In the genomic region with DNA sequence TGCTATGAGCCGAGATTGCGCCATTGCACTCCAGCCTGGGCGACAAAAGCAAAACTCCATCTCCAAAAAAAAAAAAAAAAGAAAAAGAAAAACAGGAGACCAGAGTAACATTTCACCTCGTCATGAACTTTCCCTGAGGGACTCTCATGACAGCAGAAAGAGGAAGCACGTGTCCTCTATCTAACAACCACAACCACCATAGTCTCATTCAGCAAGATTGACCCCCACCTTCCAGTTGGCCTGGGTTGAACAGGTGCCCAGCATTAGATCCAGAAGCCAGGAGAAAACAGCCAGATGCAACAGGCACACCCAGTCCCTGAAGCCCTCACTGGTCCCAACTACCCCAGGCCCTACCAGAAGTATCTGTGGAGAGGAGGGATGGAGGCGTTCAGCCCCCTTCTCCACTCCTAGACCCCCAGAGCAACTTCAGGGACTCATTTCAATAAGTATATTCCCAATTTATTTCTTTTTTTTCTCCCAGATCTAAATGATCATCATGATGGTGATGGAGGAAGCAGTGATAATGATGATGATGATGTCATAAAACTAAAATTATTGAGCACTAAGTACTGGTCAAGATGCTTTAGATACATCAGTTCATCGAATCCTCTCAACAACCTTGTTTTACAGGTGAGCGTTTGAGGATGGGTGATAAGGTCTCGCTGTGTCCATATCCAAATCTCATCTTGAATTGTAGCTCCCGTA, we compare ENCODE assay signal across 2 cellular contexts.
TF ChIP-seq lines count a peak whose summit lies in the region.

No MANE protein-coding gene starts in this region.

TF ChIP-seq in H1, 55 proteins besides CTCF, POLR2A, EP300 and RAD21 (continues in another document):
- no peak for TF ChIP-seq SUZ12 (IDR thresholded peaks at IDR 0.05; ENCODE audit: low read length)
- no peak for TF ChIP-seq RNF2 (IDR thresholded peaks at IDR 0.05; ENCODE audit: borderline replicate concordance, low read depth, low read length, missing control alignments, poor library complexity, severe bottlenecking)
- TF ChIP-seq RBBP5 (IDR thresholded peaks at IDR 0.05; ENCODE audit: borderline replicate concordance, low read depth, low read length) = no peak
- no peak for TF ChIP-seq ZNF274 (IDR thresholded peaks at IDR 0.05; ENCODE audit: borderline replicate concordance, extremely low read depth, low read length)
- no peak for TF ChIP-seq BRCA1 (IDR thresholded peaks at IDR 0.05; ENCODE audit: low read depth, low read length)
- TF ChIP-seq JUND (IDR thresholded peaks at IDR 0.05; ENCODE audit: low read length) = no peak
- TF ChIP-seq JUN (IDR thresholded peaks at IDR 0.05; ENCODE audit: low read depth, low read length) = no peak
- TF ChIP-seq, protein P1, sequence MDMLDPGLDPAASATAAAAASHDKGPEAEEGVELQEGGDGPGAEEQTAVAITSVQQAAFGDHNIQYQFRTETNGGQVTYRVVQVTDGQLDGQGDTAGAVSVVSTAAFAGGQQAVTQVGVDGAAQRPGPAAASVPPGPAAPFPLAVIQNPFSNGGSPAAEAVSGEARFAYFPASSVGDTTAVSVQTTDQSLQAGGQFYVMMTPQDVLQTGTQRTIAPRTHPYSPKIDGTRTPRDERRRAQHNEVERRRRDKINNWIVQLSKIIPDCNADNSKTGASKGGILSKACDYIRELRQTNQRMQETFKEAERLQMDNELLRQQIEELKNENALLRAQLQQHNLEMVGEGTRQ (IDR thresholded peaks at IDR 0.05; ENCODE audit: low read length) = no peak
- TF ChIP-seq HDAC6 (IDR thresholded peaks at IDR 0.05; ENCODE audit: low read depth, low read length) = no peak
- no peak for TF ChIP-seq HDAC2 (IDR thresholded peaks at IDR 0.05; ENCODE audit: borderline replicate concordance in 1 of 2, low read depth in 2 of 2, low read length in 2 of 2)
- TF ChIP-seq, protein P2, sequence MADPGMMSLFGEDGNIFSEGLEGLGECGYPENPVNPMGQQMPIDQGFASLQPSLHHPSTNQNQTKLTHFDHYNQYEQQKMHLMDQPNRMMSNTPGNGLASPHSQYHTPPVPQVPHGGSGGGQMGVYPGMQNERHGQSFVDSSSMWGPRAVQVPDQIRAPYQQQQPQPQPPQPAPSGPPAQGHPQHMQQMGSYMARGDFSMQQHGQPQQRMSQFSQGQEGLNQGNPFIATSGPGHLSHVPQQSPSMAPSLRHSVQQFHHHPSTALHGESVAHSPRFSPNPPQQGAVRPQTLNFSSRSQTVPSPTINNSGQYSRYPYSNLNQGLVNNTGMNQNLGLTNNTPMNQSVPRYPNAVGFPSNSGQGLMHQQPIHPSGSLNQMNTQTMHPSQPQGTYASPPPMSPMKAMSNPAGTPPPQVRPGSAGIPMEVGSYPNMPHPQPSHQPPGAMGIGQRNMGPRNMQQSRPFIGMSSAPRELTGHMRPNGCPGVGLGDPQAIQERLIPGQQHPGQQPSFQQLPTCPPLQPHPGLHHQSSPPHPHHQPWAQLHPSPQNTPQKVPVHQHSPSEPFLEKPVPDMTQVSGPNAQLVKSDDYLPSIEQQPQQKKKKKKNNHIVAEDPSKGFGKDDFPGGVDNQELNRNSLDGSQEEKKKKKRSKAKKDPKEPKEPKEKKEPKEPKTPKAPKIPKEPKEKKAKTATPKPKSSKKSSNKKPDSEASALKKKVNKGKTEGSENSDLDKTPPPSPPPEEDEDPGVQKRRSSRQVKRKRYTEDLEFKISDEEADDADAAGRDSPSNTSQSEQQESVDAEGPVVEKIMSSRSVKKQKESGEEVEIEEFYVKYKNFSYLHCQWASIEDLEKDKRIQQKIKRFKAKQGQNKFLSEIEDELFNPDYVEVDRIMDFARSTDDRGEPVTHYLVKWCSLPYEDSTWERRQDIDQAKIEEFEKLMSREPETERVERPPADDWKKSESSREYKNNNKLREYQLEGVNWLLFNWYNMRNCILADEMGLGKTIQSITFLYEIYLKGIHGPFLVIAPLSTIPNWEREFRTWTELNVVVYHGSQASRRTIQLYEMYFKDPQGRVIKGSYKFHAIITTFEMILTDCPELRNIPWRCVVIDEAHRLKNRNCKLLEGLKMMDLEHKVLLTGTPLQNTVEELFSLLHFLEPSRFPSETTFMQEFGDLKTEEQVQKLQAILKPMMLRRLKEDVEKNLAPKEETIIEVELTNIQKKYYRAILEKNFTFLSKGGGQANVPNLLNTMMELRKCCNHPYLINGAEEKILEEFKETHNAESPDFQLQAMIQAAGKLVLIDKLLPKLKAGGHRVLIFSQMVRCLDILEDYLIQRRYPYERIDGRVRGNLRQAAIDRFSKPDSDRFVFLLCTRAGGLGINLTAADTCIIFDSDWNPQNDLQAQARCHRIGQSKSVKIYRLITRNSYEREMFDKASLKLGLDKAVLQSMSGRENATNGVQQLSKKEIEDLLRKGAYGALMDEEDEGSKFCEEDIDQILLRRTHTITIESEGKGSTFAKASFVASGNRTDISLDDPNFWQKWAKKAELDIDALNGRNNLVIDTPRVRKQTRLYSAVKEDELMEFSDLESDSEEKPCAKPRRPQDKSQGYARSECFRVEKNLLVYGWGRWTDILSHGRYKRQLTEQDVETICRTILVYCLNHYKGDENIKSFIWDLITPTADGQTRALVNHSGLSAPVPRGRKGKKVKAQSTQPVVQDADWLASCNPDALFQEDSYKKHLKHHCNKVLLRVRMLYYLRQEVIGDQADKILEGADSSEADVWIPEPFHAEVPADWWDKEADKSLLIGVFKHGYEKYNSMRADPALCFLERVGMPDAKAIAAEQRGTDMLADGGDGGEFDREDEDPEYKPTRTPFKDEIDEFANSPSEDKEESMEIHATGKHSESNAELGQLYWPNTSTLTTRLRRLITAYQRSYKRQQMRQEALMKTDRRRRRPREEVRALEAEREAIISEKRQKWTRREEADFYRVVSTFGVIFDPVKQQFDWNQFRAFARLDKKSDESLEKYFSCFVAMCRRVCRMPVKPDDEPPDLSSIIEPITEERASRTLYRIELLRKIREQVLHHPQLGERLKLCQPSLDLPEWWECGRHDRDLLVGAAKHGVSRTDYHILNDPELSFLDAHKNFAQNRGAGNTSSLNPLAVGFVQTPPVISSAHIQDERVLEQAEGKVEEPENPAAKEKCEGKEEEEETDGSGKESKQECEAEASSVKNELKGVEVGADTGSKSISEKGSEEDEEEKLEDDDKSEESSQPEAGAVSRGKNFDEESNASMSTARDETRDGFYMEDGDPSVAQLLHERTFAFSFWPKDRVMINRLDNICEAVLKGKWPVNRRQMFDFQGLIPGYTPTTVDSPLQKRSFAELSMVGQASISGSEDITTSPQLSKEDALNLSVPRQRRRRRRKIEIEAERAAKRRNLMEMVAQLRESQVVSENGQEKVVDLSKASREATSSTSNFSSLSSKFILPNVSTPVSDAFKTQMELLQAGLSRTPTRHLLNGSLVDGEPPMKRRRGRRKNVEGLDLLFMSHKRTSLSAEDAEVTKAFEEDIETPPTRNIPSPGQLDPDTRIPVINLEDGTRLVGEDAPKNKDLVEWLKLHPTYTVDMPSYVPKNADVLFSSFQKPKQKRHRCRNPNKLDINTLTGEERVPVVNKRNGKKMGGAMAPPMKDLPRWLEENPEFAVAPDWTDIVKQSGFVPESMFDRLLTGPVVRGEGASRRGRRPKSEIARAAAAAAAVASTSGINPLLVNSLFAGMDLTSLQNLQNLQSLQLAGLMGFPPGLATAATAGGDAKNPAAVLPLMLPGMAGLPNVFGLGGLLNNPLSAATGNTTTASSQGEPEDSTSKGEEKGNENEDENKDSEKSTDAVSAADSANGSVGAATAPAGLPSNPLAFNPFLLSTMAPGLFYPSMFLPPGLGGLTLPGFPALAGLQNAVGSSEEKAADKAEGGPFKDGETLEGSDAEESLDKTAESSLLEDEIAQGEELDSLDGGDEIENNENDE (IDR thresholded peaks at IDR 0.05; ENCODE audit: insufficient replicate concordance, low read length) = no peak
- TF ChIP-seq CBX8 (IDR thresholded peaks at IDR 0.05; ENCODE audit: borderline replicate concordance, low read depth, low read length) = no peak
- TF ChIP-seq CEBPB (IDR thresholded peaks at IDR 0.05; ENCODE audit: low read depth, low read length) = no peak
- TF ChIP-seq CHD2 (IDR thresholded peaks at IDR 0.05; ENCODE audit: low read length) = no peak
- no peak for TF ChIP-seq RFX5 (IDR thresholded peaks at IDR 0.05; ENCODE audit: borderline replicate concordance, low read depth, low read length)

TF ChIP-seq in GM23338, 12 proteins besides CTCF, POLR2A, EP300 and RAD21 (continues in another document):
- TF ChIP-seq ZNF114 (CRISPR knock-in tag; IDR thresholded peaks at IDR 0.05) (no peak), ZNF331 (CRISPR knock-in tag; IDR thresholded peaks at IDR 0.05; ENCODE audit: low read depth) (no peak), NANOG (IDR thresholded peaks at IDR 0.05; ENCODE audit: borderline replicate concordance) (no peak), JUNB (IDR thresholded peaks at IDR 0.05; ENCODE audit: unreplicated experiment) (no peak), CREB1 (CRISPR knock-in tag; IDR thresholded peaks at IDR 0.05; ENCODE audit: low read depth) (no peak), EZH2 (IDR thresholded peaks at IDR 0.05; ENCODE audit: low read depth, unreplicated experiment) (no peak), EZH2phosphoT487 (IDR thresholded peaks at IDR 0.05; ENCODE audit: unreplicated experiment) (no peak), STAT1 (IDR thresholded peaks at IDR 0.05; ENCODE audit: unreplicated experiment) (no peak), POLR2AphosphoS5 (IDR thresholded peaks at IDR 0.05; ENCODE audit: low read depth) (no peak)
- TF ChIP-seq, protein P3, sequence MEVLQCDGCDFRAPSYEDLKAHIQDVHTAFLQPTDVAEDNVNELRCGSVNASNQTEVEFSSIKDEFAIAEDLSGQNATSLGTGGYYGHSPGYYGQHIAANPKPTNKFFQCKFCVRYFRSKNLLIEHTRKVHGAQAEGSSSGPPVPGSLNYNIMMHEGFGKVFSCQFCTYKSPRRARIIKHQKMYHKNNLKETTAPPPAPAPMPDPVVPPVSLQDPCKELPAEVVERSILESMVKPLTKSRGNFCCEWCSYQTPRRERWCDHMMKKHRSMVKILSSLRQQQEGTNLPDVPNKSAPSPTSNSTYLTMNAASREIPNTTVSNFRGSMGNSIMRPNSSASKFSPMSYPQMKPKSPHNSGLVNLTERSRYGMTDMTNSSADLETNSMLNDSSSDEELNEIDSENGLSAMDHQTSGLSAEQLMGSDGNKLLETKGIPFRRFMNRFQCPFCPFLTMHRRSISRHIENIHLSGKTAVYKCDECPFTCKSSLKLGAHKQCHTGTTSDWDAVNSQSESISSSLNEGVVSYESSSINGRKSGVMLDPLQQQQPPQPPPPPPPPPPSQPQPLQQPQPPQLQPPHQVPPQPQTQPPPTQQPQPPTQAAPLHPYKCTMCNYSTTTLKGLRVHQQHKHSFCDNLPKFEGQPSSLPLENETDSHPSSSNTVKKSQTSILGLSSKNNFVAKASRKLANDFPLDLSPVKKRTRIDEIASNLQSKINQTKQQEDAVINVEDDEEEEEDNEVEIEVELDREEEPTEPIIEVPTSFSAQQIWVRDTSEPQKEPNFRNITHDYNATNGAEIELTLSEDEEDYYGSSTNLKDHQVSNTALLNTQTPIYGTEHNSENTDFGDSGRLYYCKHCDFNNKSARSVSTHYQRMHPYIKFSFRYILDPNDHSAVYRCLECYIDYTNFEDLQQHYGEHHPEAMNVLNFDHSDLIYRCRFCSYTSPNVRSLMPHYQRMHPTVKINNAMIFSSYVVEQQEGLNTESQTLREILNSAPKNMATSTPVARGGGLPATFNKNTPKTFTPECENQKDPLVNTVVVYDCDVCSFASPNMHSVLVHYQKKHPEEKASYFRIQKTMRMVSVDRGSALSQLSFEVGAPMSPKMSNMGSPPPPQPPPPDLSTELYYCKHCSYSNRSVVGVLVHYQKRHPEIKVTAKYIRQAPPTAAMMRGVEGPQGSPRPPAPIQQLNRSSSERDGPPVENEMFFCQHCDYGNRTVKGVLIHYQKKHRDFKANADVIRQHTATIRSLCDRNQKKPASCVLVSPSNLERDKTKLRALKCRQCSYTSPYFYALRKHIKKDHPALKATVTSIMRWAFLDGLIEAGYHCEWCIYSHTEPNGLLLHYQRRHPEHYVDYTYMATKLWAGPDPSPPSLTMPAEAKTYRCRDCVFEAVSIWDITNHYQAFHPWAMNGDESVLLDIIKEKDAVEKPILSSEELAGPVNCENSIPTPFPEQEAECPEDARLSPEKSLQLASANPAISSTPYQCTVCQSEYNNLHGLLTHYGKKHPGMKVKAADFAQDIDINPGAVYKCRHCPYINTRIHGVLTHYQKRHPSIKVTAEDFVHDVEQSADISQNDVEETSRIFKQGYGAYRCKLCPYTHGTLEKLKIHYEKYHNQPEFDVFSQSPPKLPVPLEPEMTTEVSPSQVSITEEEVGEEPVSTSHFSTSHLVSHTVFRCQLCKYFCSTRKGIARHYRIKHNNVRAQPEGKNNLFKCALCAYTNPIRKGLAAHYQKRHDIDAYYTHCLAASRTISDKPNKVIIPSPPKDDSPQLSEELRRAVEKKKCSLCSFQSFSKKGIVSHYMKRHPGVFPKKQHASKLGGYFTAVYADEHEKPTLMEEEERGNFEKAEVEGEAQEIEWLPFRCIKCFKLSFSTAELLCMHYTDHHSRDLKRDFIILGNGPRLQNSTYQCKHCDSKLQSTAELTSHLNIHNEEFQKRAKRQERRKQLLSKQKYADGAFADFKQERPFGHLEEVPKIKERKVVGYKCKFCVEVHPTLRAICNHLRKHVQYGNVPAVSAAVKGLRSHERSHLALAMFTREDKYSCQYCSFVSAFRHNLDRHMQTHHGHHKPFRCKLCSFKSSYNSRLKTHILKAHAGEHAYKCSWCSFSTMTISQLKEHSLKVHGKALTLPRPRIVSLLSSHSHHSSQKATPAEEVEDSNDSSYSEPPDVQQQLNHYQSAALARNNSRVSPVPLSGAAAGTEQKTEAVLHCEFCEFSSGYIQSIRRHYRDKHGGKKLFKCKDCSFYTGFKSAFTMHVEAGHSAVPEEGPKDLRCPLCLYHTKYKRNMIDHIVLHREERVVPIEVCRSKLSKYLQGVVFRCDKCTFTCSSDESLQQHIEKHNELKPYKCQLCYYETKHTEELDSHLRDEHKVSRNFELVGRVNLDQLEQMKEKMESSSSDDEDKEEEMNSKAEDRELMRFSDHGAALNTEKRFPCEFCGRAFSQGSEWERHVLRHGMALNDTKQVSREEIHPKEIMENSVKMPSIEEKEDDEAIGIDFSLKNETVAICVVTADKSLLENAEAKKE (CRISPR knock-in tag; IDR thresholded peaks at IDR 0.05) = no peak
- TF ChIP-seq, protein P4, sequence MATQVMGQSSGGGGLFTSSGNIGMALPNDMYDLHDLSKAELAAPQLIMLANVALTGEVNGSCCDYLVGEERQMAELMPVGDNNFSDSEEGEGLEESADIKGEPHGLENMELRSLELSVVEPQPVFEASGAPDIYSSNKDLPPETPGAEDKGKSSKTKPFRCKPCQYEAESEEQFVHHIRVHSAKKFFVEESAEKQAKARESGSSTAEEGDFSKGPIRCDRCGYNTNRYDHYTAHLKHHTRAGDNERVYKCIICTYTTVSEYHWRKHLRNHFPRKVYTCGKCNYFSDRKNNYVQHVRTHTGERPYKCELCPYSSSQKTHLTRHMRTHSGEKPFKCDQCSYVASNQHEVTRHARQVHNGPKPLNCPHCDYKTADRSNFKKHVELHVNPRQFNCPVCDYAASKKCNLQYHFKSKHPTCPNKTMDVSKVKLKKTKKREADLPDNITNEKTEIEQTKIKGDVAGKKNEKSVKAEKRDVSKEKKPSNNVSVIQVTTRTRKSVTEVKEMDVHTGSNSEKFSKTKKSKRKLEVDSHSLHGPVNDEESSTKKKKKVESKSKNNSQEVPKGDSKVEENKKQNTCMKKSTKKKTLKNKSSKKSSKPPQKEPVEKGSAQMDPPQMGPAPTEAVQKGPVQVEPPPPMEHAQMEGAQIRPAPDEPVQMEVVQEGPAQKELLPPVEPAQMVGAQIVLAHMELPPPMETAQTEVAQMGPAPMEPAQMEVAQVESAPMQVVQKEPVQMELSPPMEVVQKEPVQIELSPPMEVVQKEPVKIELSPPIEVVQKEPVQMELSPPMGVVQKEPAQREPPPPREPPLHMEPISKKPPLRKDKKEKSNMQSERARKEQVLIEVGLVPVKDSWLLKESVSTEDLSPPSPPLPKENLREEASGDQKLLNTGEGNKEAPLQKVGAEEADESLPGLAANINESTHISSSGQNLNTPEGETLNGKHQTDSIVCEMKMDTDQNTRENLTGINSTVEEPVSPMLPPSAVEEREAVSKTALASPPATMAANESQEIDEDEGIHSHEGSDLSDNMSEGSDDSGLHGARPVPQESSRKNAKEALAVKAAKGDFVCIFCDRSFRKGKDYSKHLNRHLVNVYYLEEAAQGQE (IDR thresholded peaks at IDR 0.05; ENCODE audit: unreplicated experiment) = no peak
